In genomic region chrX:130009658-130010223, GRCh38 we compare ENCODE assay signal across 19 cellular contexts. TPM values are rescaled to one million over a fixed set of nuclear protein-coding genes. Genes with fewer than 3 reads are reported as not detected.
DNase-seq lines count a peak whose midpoint lies in the region; ATAC-seq and TF ChIP-seq lines count a peak whose summit lies in the region.
"Had no signal": no experiment of that assay in that cellular context is flagged by ENCODE, and none has a peak within 500 bp of the region (broad histone marks: within the 10 kb centered on the region; RNA-seq: fewer than 3 reads in every experiment).

No MANE protein-coding gene starts in this region.

- WGBS in spleen, 5 donors, result 70 to 88% (median 83%) methylated on average over 10 of the region's 10 CpGs

- H3K36me3 ChIP-seq in BLaER1 treated with 17β-estradiol and CSF1 and Interleukin-3, amounts not matched to agents 10 nM and 100 nM, result peaks cover 18 to 85% (median 42%) of the 10 kb centered on the region in 11 experiments
- peaks cover 32% of the 10 kb centered on the region for H3K36me3 ChIP-seq in neutrophil
- H3K36me3 ChIP-seq in spleen, result peaks cover 0 to 76% (median 12%) of the 10 kb centered on the region in 6 donors

- no peak for ATAC-seq in effector memory CD8-positive, alpha-beta T cell (replicated peaks)
- ATAC-seq: GM12878 had no signal

- H3K4me3 ChIP-seq in BLaER1 treated with 17β-estradiol and CSF1 and Interleukin-3, amounts not matched to agents 10 nM and 100 nM, result no peak overlapping the region
- H3K4me3 ChIP-seq in neutrophil (ENCODE audit: low read depth in 1 of 2, low read length in 1 of 2) (no peak overlapping the region), spleen (no peak overlapping the region)
- H3K4me3 ChIP-seq: GM12878, GM23248 had no signal

- peak overlapping the region in 1 of 11 experiments; percentile 4; a peak in 1 of 22 replicates for H3K9ac ChIP-seq in BLaER1 treated with 17β-estradiol and CSF1 and Interleukin-3, amounts not matched to agents 10 nM and 100 nM
- H3K9ac ChIP-seq: GM23248 had no signal

- TF ChIP-seq POLR2A in spleen (IDR thresholded peaks at IDR 0.05), result no peak

- H3K4me1 Mint-ChIP-seq in effector memory CD8-positive, alpha-beta T cell (ENCODE audit: low read depth in 2 of 2), result no peaks in the 10 kb centered on the region
- H3K4me1 Mint-ChIP-seq: CD14-positive monocyte had no signal

- no peak overlapping the region for H3K27ac Mint-ChIP-seq in effector memory CD8-positive, alpha-beta T cell
- H3K27ac Mint-ChIP-seq: CD4-positive, alpha-beta T cell had no signal

- peaks cover 0 to 72% (median 36%) of the 10 kb centered on the region in 11 experiments; a peak in 17 of 22 replicates for H4K20me1 ChIP-seq in BLaER1 treated with 17β-estradiol and CSF1 and Interleukin-3, amounts not matched to agents 10 nM and 100 nM

- H3K9me3 Mint-ChIP-seq in effector memory CD8-positive, alpha-beta T cell, result no peaks in the 10 kb centered on the region
- H3K9me3 Mint-ChIP-seq: CD4-positive, alpha-beta T cell; CD8-positive, alpha-beta memory T cell had no signal

- peaks cover 63 to 98% (median 85%) of the 10 kb centered on the region in 11 experiments for H3K27me3 ChIP-seq in BLaER1 treated with 17β-estradiol and CSF1 and Interleukin-3, amounts not matched to agents 10 nM and 100 nM
- no peaks in the 10 kb centered on the region for H3K27me3 ChIP-seq in neutrophil
- no peaks in the 10 kb centered on the region for H3K27me3 ChIP-seq in spleen (replicated peaks in 1 of 7)

- H3K36me3 Mint-ChIP-seq in effector memory CD8-positive, alpha-beta T cell (ENCODE audit: insufficient read depth), result peaks cover 20% of the 10 kb centered on the region

- H3K4me3 Mint-ChIP-seq in effector memory CD8-positive, alpha-beta T cell, result no peak overlapping the region
- H3K4me3 Mint-ChIP-seq: CD14-positive monocyte; CD4-positive, alpha-beta T cell; CD8-positive, alpha-beta memory T cell had no signal

- DNase-seq in left kidney (ENCODE audit: low read depth, low spot score) (peak; percentile 55), spleen (peak; percentile 56), occipital lobe (lab: John Stamatoyannopoulos, UW) (no peak), hepatic stellate cell (ENCODE audit: low spot score) (no peak), NCI-H1092 (lab: John Stamatoyannopoulos, UW) (no peak)
- no peak for DNase-seq in effector memory CD8-positive, alpha-beta T cell
- DNase-seq: CD4-positive, alpha-beta T cell; CD8-positive, alpha-beta memory T cell; DMS 273 treated with DMSO at 0.1 percent for 48 hours; DMS79; EL; GDM1; GM23248; H7; HCEC 1CT had no signal

- intact Hi-C loops in spleen (cut with DNase I; ENCODE audit: low total_unique reads), result no loop called here

- TF ChIP-seq CTCF in neutrophil (IDR thresholded peaks at IDR 0.05) (no peak), spleen (IDR thresholded peaks at IDR 0.05 in 8 of 11, conservative IDR thresholded peaks at IDR 0.05 in 3 of 11) (no peak)

- no peak overlapping the region for H3K27ac ChIP-seq in BLaER1 treated with 17β-estradiol and CSF1 and Interleukin-3, amounts not matched to agents 10 nM and 100 nM
- H3K27ac ChIP-seq in neutrophil (peak overlapping the region; percentile 23), spleen (peak overlapping the region in 4 of 8 donors; percentile 13 to 30 (median 21))
- H3K27ac ChIP-seq: GM23248 had no signal

- no peaks in the 10 kb centered on the region for H3K9me3 ChIP-seq in BLaER1 treated with 17β-estradiol and CSF1 and Interleukin-3, amounts not matched to agents 10 nM and 100 nM (replicated peaks in 1 of 11)
- H3K9me3 ChIP-seq in neutrophil, result no peaks in the 10 kb centered on the region
- no peaks in the 10 kb centered on the region for H3K9me3 ChIP-seq in spleen

- peaks cover 0 to 19% (median 14%) of the 10 kb centered on the region in 10 experiments; a peak in 16 of 20 replicates for H3K4me1 ChIP-seq in BLaER1 treated with 17β-estradiol and CSF1 and Interleukin-3, amounts not matched to agents 10 nM and 100 nM
- H3K4me1 ChIP-seq in neutrophil (ENCODE audit: control insufficient read depth in 1 of 2, insufficient read depth in 1 of 2, low read depth in 1 of 2, low read length in 1 of 2), result no peaks in the 10 kb centered on the region
- H3K4me1 ChIP-seq in spleen, result no peaks in the 10 kb centered on the region

- H3K4me2 ChIP-seq in BLaER1 treated with 17β-estradiol and CSF1 and Interleukin-3, amounts not matched to agents 10 nM and 100 nM, result peak overlapping the region in 7 of 11 experiments; percentile 19 to 59 (median 38); a peak in 13 of 22 replicates

- no peaks in the 10 kb centered on the region for H3K27me3 Mint-ChIP-seq in effector memory CD8-positive, alpha-beta T cell
- H3K27me3 Mint-ChIP-seq: CD4-positive, alpha-beta T cell; CD8-positive, alpha-beta memory T cell had no signal

RNA-seq across cellular contexts. Expression of gene BCORL1, which starts 27.3 kb away (rescaled TPM):
- total RNA-seq in spleen, result 10 to 100 TPM in 5 of 7 donors, 1 to 10 TPM in 2; 6.5 to 18.1 (median 16.6) TPM
- polyA plus RNA-seq in spleen, result 1 to 10 TPM in 1 of 3 donors, under 1 TPM in 2; 0.85 to 3.5 (median 0.86) TPM
- total RNA-seq in occipital lobe, result 3.7 TPM

Comparison
In these comparisons a context has a peak if more than half of its experiments do, and no peak if none do; other contexts are left out.
1. DNase-seq: peak in left kidney (single experiment) and spleen (single experiment); none in occipital lobe (single experiment), hepatic stellate cell (single experiment), NCI-H1092 (single experiment) and effector memory CD8-positive, alpha-beta T cell (0 of 3).